In the genomic region with DNA sequence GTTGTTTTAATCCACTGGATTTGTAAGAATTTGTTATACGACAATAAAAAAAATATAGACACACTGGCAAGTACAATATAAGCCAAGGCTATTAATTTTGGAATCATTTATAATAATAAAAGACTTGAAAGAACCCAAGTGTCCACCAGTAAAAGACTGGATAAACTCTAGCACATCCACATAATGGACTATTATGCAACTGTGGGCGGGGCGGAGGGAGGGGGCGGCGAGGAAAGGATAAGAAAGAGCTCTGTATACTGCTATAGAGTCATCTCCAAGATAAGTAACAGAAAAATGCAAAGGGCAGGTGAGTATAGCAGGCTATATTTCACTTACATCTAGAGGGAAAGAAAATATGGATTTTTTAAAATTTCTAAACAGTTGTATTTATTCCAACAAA, we compare ENCODE assay signal across 22 cellular contexts.
"Had no signal": no experiment of that assay in that cellular context is flagged by ENCODE, and none has a peak within 500 bp of the region (broad histone marks: within the 10 kb centered on the region; RNA-seq: fewer than 3 reads in every experiment).

No MANE protein-coding gene starts in this region.

- DNase-seq: IMR-90, Kasumi-1, MV-4-11, NCI-H1048, NCI-H1105, NCI-H1417, NCI-H1436 treated with DMSO at 0.1 percent for 48 hours, NCI-H1694, NCI-H187 treated with DMSO at 0.1 percent for 48 hours, NCI-H2029 treated with DMSO at 0.1 percent for 48 hours, NCI-H2171 treated with DMSO at 0.1 percent for 48 hours, NCI-H510A, NCI-H524 treated with DMSO at 0.1 percent for 48 hours, NCI-H69, NCI-H774, Right ventricle myocardium superior, RPMI8226, SIG-M5 had no signal

- H3K9ac ChIP-seq: KMS-11 had no signal

- ATAC-seq: HepG2 had no signal

- H3K27me3 ChIP-seq: SJSA1 had no signal

- H3K4me3 ChIP-seq: SJSA1, SK-N-MC had no signal

- H3K4me1 ChIP-seq: SJSA1 had no signal

- H3K4me2 ChIP-seq: KMS-11 had no signal

- H3K36me3 ChIP-seq: SJSA1 had no signal

- H3K9me3 ChIP-seq: SJSA1 had no signal

- H3K27ac ChIP-seq: KMS-11, SJSA1, SK-N-MC had no signal
